17 cellular contexts compared by ENCODE assay signal in the genomic region with DNA sequence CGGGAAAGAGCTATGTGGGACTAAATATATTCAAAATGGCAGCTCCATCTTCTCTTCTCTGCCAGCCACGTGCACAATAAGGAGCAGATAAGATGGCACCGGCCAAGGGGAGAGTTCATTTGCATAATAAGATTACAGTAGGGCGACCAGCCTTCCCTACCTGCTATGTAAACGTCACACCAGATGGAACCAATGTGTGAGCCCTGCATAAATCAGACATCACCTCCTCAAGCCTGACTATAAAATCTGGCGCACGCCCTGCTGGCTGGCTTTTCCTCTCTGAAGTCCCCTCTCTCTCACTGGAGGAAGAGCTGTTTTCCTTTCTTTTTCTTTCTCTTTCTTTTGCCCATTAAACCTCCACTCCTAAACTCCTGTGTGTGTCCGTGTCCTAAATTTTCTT.
"Had no signal": no experiment of that assay in that cellular context is flagged by ENCODE, and none has a peak within 500 bp of the region (broad histone marks: within the 10 kb centered on the region; RNA-seq: fewer than 3 reads in every experiment).

No MANE protein-coding gene starts in this region.

- DNase-seq: activated CD4-positive, alpha-beta memory T cell treated with anti-CD3 and anti-CD28 coated beads, Interleukin-2, amount 10 ng/mL, durations not matched to agents 7 days and 5 days; activated CD4-positive, alpha-beta T cell treated with anti-CD3 and anti-CD28 coated beads for 48 hours; activated CD4-positive, CD25-positive, alpha-beta regulatory T cell; activated CD8-positive, alpha-beta memory T cell treated with anti-CD3 and anti-CD28 coated beads, Interleukin-2, amount 10 ng/mL, durations not matched to agents 7 days and 5 days; activated naive CD4-positive, alpha-beta T cell treated with anti-CD3 and anti-CD28 coated beads for 36 hours; body of pancreas; dermis blood vessel endothelial cell; effector memory CD4-positive, alpha-beta T cell; naive thymus-derived CD4-positive, alpha-beta T cell; stimulated activated CD4-positive, alpha-beta T cell treated with anti-CD3 and anti-CD28 coated beads, Interleukin-4, amount 100 ng/mL, for 1 hour; stomach; trophoblast cell had no signal

- H3K4me2 ChIP-seq: smooth muscle cell had no signal

- ATAC-seq: activated CD8-positive, alpha-beta memory T cell treated with anti-CD3 and anti-CD28 coated beads, Interleukin-2, amount 10 ng/mL, durations not matched to agents 7 days and 5 days; body of pancreas; naive thymus-derived CD4-positive, alpha-beta T cell; sciatic nerve; stimulated activated effector memory CD8-positive, alpha-beta T cell treated with anti-CD3 and anti-CD28 coated beads, Interleukin-12 subunit alpha, Interleukin-12 subunit beta, amount 100 ng/mL, for 72 hours had no signal

- H3K27ac ChIP-seq: body of pancreas, neutrophil, parathyroid adenoma, stomach had no signal

- H3K27me3 ChIP-seq: body of pancreas, neutrophil, stomach had no signal

- H3K9me3 ChIP-seq: body of pancreas, neutrophil had no signal

- H3K4me1 ChIP-seq: parathyroid adenoma had no signal

- H3K36me3 ChIP-seq: neutrophil, stomach had no signal

- H2AFZ ChIP-seq: parathyroid adenoma had no signal

- H3K9ac ChIP-seq: parathyroid adenoma had no signal

- H3K4me3 ChIP-seq: body of pancreas, smooth muscle cell, stomach had no signal
